24 cellular contexts compared by ENCODE assay signal in genomic region chr6:163960128-163960527, GRCh38.
"Had no signal": no experiment of that assay in that cellular context is flagged by ENCODE, and none has a peak within 500 bp of the region (broad histone marks: within the 10 kb centered on the region; RNA-seq: fewer than 3 reads in every experiment).

No MANE protein-coding gene starts in this region.

- H3K27ac Mint-ChIP-seq: activated B cell treated with CpG ODN at 0.5 μM for 24 hours; activated CD4-positive, alpha-beta memory T cell treated with anti-CD3 and anti-CD28 coated beads, Interleukin-2, amount 10 ng/mL, durations not matched to agents 7 days and 5 days; activated CD8-positive, alpha-beta memory T cell treated with anti-CD3 and anti-CD28 coated beads, Interleukin-2, amount 10 ng/mL, durations not matched to agents 7 days and 5 days; activated naive CD8-positive, alpha-beta T cell treated with anti-CD3 and anti-CD28 coated beads, Interleukin-2, amount 10 ng/mL, durations not matched to agents 7 days and 5 days; activated T-helper 17 cell treated with anti-CD3 and anti-CD28 coated beads, Interleukin-2, amount 50 U/mL, for 72 hours; naive B cell; stimulated activated naive B cell treated with anti-CD40 and anti-IgM and Interleukin-4, amounts not matched to agents 10 μg/mL and 1 μg/mL and 100 μg/mL, for 72 hours; T-helper 2 cell treated with Interferon-gamma antibody and Interleukin-4, amounts not matched to agents 5 μg/mL and 100 μg/mL, for 36 hours had no signal

- DNase-seq: activated B cell treated with CpG ODN at 0.5 μM for 24 hours; activated CD4-positive, alpha-beta memory T cell treated with anti-CD3 and anti-CD28 coated beads, Interleukin-2, amount 10 ng/mL, durations not matched to agents 7 days and 5 days; activated CD4-positive, alpha-beta T cell treated with anti-CD3 and anti-CD28 coated beads for 4 hours; activated CD8-positive, alpha-beta memory T cell treated with anti-CD3 and anti-CD28 coated beads, Interleukin-2, amount 10 ng/mL, durations not matched to agents 7 days and 5 days; activated naive CD4-positive, alpha-beta T cell treated with Interleukin-2 at 50 U/mL for 16 hours; activated naive CD8-positive, alpha-beta T cell treated with anti-CD3 and anti-CD28 coated beads, Interleukin-2, amount 10 ng/mL, durations not matched to agents 7 days and 5 days; brain microvascular endothelial cell; cerebellar nuclear complex; effector CD8-positive, alpha-beta T cell; islet precursor cell; mammary epithelial cell; mucosa of descending colon; naive B cell; sigmoid colon; spleen; stimulated activated naive B cell treated with anti-CD40 and anti-IgM and Interleukin-4, amounts not matched to agents 10 μg/mL and 1 μg/mL and 100 μg/mL, for 72 hours; tibial artery had no signal

- H3K4me3 ChIP-seq: mucosa of descending colon, pancreas, sigmoid colon, spleen, tibial artery had no signal

- H3K36me3 ChIP-seq: brain microvascular endothelial cell, neutrophil, pancreas, sigmoid colon, spleen, tibial artery had no signal

- H3K27me3 ChIP-seq: brain microvascular endothelial cell, pancreas, sigmoid colon, tibial artery had no signal

- ATAC-seq: activated CD8-positive, alpha-beta memory T cell treated with anti-CD3 and anti-CD28 coated beads, Interleukin-2, amount 10 ng/mL, durations not matched to agents 7 days and 5 days; activated T-helper 17 cell treated with anti-CD3 and anti-CD28 coated beads, Interleukin-2, amount 50 U/mL, for 72 hours; esophagus mucosa; left lobe of liver; mucosa of descending colon; pancreas; stimulated activated naive B cell treated with anti-CD40 and anti-IgM and Interleukin-4, amounts not matched to agents 10 μg/mL and 1 μg/mL and 100 μg/mL, for 72 hours had no signal

- FAIRE-seq: pancreas, TTC549 had no signal

- H3K9me3 ChIP-seq: mucosa of descending colon, neutrophil, pancreas, sigmoid colon, spleen, tibial artery had no signal

- H3K4me1 Mint-ChIP-seq: activated CD4-positive, alpha-beta memory T cell treated with anti-CD3 and anti-CD28 coated beads, Interleukin-2, amount 10 ng/mL, durations not matched to agents 7 days and 5 days; activated naive CD8-positive, alpha-beta T cell treated with anti-CD3 and anti-CD28 coated beads, Interleukin-2, amount 10 ng/mL, durations not matched to agents 7 days and 5 days; activated T-helper 17 cell treated with anti-CD3 and anti-CD28 coated beads, Interleukin-2, amount 50 U/mL, for 72 hours; naive B cell had no signal

- H3K4me3 Mint-ChIP-seq: activated B cell treated with CpG ODN at 0.5 μM for 24 hours; activated CD4-positive, alpha-beta memory T cell treated with anti-CD3 and anti-CD28 coated beads, Interleukin-2, amount 10 ng/mL, durations not matched to agents 7 days and 5 days; activated CD8-positive, alpha-beta memory T cell treated with anti-CD3 and anti-CD28 coated beads, Interleukin-2, amount 10 ng/mL, durations not matched to agents 7 days and 5 days; activated naive CD8-positive, alpha-beta T cell treated with anti-CD3 and anti-CD28 coated beads, Interleukin-2, amount 10 ng/mL, durations not matched to agents 7 days and 5 days; activated T-helper 17 cell treated with anti-CD3 and anti-CD28 coated beads, Interleukin-2, amount 50 U/mL, for 72 hours; stimulated activated naive B cell treated with anti-CD40 and anti-IgM and Interleukin-4, amounts not matched to agents 10 μg/mL and 1 μg/mL and 100 μg/mL, for 72 hours; T-helper 2 cell treated with Interferon-gamma antibody and Interleukin-4, amounts not matched to agents 5 μg/mL and 100 μg/mL, for 36 hours had no signal

- H3K36me3 Mint-ChIP-seq: activated CD8-positive, alpha-beta memory T cell treated with anti-CD3 and anti-CD28 coated beads, Interleukin-2, amount 10 ng/mL, durations not matched to agents 7 days and 5 days; activated naive CD8-positive, alpha-beta T cell treated with anti-CD3 and anti-CD28 coated beads, Interleukin-2, amount 10 ng/mL, durations not matched to agents 7 days and 5 days; naive B cell; stimulated activated naive B cell treated with anti-CD40 and anti-IgM and Interleukin-4, amounts not matched to agents 10 μg/mL and 1 μg/mL and 100 μg/mL, for 72 hours had no signal

- H3K4me1 ChIP-seq: pancreas had no signal

- H3K9me3 Mint-ChIP-seq: activated B cell treated with CpG ODN at 0.5 μM for 24 hours; activated CD4-positive, alpha-beta memory T cell treated with anti-CD3 and anti-CD28 coated beads, Interleukin-2, amount 10 ng/mL, durations not matched to agents 7 days and 5 days; activated naive CD8-positive, alpha-beta T cell treated with anti-CD3 and anti-CD28 coated beads, Interleukin-2, amount 10 ng/mL, durations not matched to agents 7 days and 5 days; activated T-helper 17 cell treated with anti-CD3 and anti-CD28 coated beads, Interleukin-2, amount 50 U/mL, for 72 hours; naive B cell; stimulated activated naive B cell treated with anti-CD40 and anti-IgM and Interleukin-4, amounts not matched to agents 10 μg/mL and 1 μg/mL and 100 μg/mL, for 72 hours; T-helper 2 cell treated with Interferon-gamma antibody and Interleukin-4, amounts not matched to agents 5 μg/mL and 100 μg/mL, for 36 hours had no signal

- H3K27ac ChIP-seq: brain microvascular endothelial cell, neutrophil, pancreas, sigmoid colon, spleen, tibial artery had no signal
